1 cellular context compared by ENCODE assay signal in the genomic region with DNA sequence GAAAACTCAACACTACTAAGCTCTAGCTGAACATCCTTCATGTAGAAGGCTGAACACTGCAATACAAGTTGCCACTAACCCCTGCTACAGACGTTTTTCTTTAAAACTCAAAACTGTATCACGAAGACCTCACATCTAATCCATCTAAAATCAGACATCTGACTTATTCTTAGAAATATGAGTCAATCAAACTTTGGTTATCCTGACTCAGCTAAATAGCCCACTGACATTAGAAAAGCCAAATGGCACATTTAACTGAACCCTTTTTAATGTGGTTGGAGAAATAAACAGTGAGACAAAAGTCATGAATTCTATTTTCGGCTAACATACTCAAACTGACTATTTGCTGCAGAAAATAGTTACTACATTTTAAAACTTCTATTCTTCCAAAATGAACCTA.
TF ChIP-seq lines count a peak whose summit lies in the region.

No MANE protein-coding gene starts in this region.

TF ChIP-seq in WTC11, 78 proteins besides CTCF, POLR2A, EP300 and RAD21 (continued from another document):
- TF ChIP-seq, protein P1, sequence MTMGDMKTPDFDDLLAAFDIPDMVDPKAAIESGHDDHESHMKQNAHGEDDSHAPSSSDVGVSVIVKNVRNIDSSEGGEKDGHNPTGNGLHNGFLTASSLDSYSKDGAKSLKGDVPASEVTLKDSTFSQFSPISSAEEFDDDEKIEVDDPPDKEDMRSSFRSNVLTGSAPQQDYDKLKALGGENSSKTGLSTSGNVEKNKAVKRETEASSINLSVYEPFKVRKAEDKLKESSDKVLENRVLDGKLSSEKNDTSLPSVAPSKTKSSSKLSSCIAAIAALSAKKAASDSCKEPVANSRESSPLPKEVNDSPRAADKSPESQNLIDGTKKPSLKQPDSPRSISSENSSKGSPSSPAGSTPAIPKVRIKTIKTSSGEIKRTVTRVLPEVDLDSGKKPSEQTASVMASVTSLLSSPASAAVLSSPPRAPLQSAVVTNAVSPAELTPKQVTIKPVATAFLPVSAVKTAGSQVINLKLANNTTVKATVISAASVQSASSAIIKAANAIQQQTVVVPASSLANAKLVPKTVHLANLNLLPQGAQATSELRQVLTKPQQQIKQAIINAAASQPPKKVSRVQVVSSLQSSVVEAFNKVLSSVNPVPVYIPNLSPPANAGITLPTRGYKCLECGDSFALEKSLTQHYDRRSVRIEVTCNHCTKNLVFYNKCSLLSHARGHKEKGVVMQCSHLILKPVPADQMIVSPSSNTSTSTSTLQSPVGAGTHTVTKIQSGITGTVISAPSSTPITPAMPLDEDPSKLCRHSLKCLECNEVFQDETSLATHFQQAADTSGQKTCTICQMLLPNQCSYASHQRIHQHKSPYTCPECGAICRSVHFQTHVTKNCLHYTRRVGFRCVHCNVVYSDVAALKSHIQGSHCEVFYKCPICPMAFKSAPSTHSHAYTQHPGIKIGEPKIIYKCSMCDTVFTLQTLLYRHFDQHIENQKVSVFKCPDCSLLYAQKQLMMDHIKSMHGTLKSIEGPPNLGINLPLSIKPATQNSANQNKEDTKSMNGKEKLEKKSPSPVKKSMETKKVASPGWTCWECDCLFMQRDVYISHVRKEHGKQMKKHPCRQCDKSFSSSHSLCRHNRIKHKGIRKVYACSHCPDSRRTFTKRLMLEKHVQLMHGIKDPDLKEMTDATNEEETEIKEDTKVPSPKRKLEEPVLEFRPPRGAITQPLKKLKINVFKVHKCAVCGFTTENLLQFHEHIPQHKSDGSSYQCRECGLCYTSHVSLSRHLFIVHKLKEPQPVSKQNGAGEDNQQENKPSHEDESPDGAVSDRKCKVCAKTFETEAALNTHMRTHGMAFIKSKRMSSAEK (CRISPR knock-in tag; IDR thresholded peaks at IDR 0.05; ENCODE audit: borderline replicate concordance): no peak
- TF ChIP-seq NR2C2 (CRISPR knock-in tag; IDR thresholded peaks at IDR 0.05): no peak
